In genomic region chr14:41389355-41389754, GRCh38 we compare ENCODE assay signal across 27 cellular contexts.
"Had no signal": no experiment of that assay in that cellular context is flagged by ENCODE, and none has a peak within 500 bp of the region (broad histone marks: within the 10 kb centered on the region; RNA-seq: fewer than 3 reads in every experiment).

No MANE protein-coding gene starts in this region.

- H3K9me3 ChIP-seq: stomach, suprapubic skin, testis, thoracic aorta, thyroid gland, tibial artery, tibial nerve, transverse colon, upper lobe of left lung, upper lobe of right lung, uterus, vagina had no signal

- H3K27me3 ChIP-seq: stomach, suprapubic skin, testis, thyroid gland, tibial artery, tibial nerve, transverse colon, upper lobe of left lung, upper lobe of right lung, uterus, vagina had no signal

- H3K4me3 ChIP-seq: stomach, suprapubic skin, testis, thoracic aorta, thyroid gland, tibial artery, tibial nerve, transverse colon, upper lobe of left lung, upper lobe of right lung, uterus, vagina had no signal

- H3K36me3 ChIP-seq: stomach, suprapubic skin, thoracic aorta, thyroid gland, tibial artery, tibial nerve, transverse colon, upper lobe of left lung, upper lobe of right lung, uterus, vagina had no signal

- H3K27ac ChIP-seq: stomach, suprapubic skin, testis, thoracic aorta, thyroid gland, tibial artery, tibial nerve, transverse colon, upper lobe of left lung, upper lobe of right lung, uterus, vagina had no signal

- H3K4me1 ChIP-seq: stomach, suprapubic skin, testis, thyroid gland, tibial artery, tibial nerve, transverse colon, upper lobe of left lung, upper lobe of right lung, uterus, vagina had no signal

- ATAC-seq: stimulated activated effector memory CD8-positive, alpha-beta T cell treated with anti-CD3 and anti-CD28 coated beads, Interleukin-12 subunit alpha, Interleukin-12 subunit beta, amount 100 ng/mL, for 72 hours; stimulated activated memory B cell treated with anti-CD40 and anti-IgM and Interleukin-4, amounts not matched to agents 10 μg/mL and 1 μg/mL and 100 μg/mL, for 72 hours; stimulated activated naive B cell treated with anti-CD40 and anti-IgM and Interleukin-4, amounts not matched to agents 10 μg/mL and 1 μg/mL and 100 μg/mL, for 72 hours; stimulated activated naive CD8-positive, alpha-beta T cell treated with anti-CD3 and anti-CD28 coated beads, Interleukin-15, amount 100 ng/mL, for 72 hours; stimulated activated naive CD8-positive, alpha-beta T cell treated with anti-CD3 and anti-CD28 coated beads, Interleukin-15, Interleukin-2, amounts not matched to agents 100 U/mL and 50 U/mL, for 24 hours; upper lobe of right lung had no signal

- DNase-seq: stimulated activated CD4-positive, alpha-beta T cell treated with anti-CD3 and anti-CD28 coated beads, Interleukin-2, amount 100 ng/mL, for 48 hours; stimulated activated CD4-positive, alpha-beta T cell treated with anti-CD3 and anti-CD28 coated beads, Interleukin-4, amount 100 ng/mL, for 1 hour; stimulated activated CD4-positive, alpha-beta T cell treated with anti-CD3 and anti-CD28 coated beads, Interleukin-4, amount 100 ng/mL, for 24 hours; stimulated activated CD4-positive, alpha-beta T cell treated with anti-CD3 and anti-CD28 coated beads, Interleukin-4, amount 100 ng/mL, for 4 hours; stimulated activated CD8-positive, alpha-beta memory T cell treated with anti-CD3 and anti-CD28 coated beads, Interleukin-4, amount 100 ng/mL, for 48 hours; stimulated activated naive B cell treated with anti-CD40 and anti-IgM and Interleukin-4, amounts not matched to agents 10 μg/mL and 1 μg/mL and 100 μg/mL, for 72 hours; stimulated activated naive CD4-positive, alpha-beta T cell; stimulated activated naive CD4-positive, alpha-beta T cell treated with Interleukin-2 at 50 U/mL for 16 hours; stimulated activated naive CD8-positive, alpha-beta T cell treated with anti-CD3 and anti-CD28 coated beads, Interleukin-15, amount 100 ng/mL, for 72 hours; stimulated activated naive CD8-positive, alpha-beta T cell treated with anti-CD3 and anti-CD28 coated beads, Interleukin-15, Interleukin-2, amounts not matched to agents 100 U/mL and 50 U/mL, for 24 hours; stomach; substantia nigra; testis; thyroid gland; tibial artery; transverse colon; trophoblast cell; upper lobe of left lung; upper lobe of right lung; uterus had no signal

- FAIRE-seq: urothelium cell line had no signal
